9 cellular contexts compared by ENCODE assay signal in genomic region chr22:38172489-38173155, GRCh38. TPM values are rescaled to one million over a fixed set of nuclear protein-coding genes. Genes with fewer than 3 reads are reported as not detected.
DNase-seq lines count a peak whose midpoint lies in the region; ATAC-seq and TF ChIP-seq lines count a peak whose summit lies in the region.
"Had no signal": no experiment of that assay in that cellular context is flagged by ENCODE, and none has a peak within 500 bp of the region (broad histone marks: within the 10 kb centered on the region; RNA-seq: fewer than 3 reads in every experiment).

No MANE protein-coding gene starts in this region.

- peaks cover 4% of the 10 kb centered on the region in 2 donors for H3K36me3 Mint-ChIP-seq in activated T-cell treated with anti-CD3 and anti-CD28 coated beads, Interleukin-2, amount 50 U/mL, for 72 hours (ENCODE audit: insufficient read depth in 2 of 2)
- peaks cover 16 to 22% of the 10 kb centered on the region in 2 donors for H3K36me3 Mint-ChIP-seq in stimulated activated naive B cell treated with anti-CD40 and anti-IgM and Interleukin-4, amounts not matched to agents 10 μg/mL and 1 μg/mL and 100 μg/mL, for 72 hours

- H3K4me1 ChIP-seq in right atrium auricular region, result peaks cover 0 to 67% of the 10 kb centered on the region in 2 donors

- peak; percentile 43 to 57 for ATAC-seq in activated T-cell treated with anti-CD3 and anti-CD28 coated beads, Interleukin-2, amount 50 U/mL, for 72 hours (replicated peaks in 1 of 2)
- ATAC-seq in stimulated activated naive B cell treated with anti-CD40 and anti-IgM and Interleukin-4, amounts not matched to agents 10 μg/mL and 1 μg/mL and 100 μg/mL, for 72 hours (replicated peaks), result no peak
- no peak for ATAC-seq in GM19023 (IDR thresholded peaks at IDR 0.05; ENCODE audit: unreplicated experiment)
- no peak for ATAC-seq in HG03565 (IDR thresholded peaks at IDR 0.05; ENCODE audit: unreplicated experiment)
- ATAC-seq in GM21723 (IDR thresholded peaks at IDR 0.05; ENCODE audit: unreplicated experiment), result no peak

- H3K4me3 Mint-ChIP-seq in activated T-cell treated with anti-CD3 and anti-CD28 coated beads, Interleukin-2, amount 50 U/mL, for 72 hours, result peak overlapping the region in 1 of 2 donors; percentile 32
- H3K4me3 Mint-ChIP-seq in stimulated activated naive B cell treated with anti-CD40 and anti-IgM and Interleukin-4, amounts not matched to agents 10 μg/mL and 1 μg/mL and 100 μg/mL, for 72 hours, result no peak overlapping the region

- DNase-seq in Kasumi-1 (lab: John Stamatoyannopoulos, UW), result peak; percentile 18 to 57
- peak; percentile 32 to 49 for DNase-seq in activated T-cell treated with anti-CD3 and anti-CD28 coated beads, Interleukin-2, amount 50 U/mL, for 72 hours
- peak; percentile 83 for DNase-seq in right atrium auricular region (ENCODE audit: low spot score)
- no peak for DNase-seq in stimulated activated naive B cell treated with anti-CD40 and anti-IgM and Interleukin-4, amounts not matched to agents 10 μg/mL and 1 μg/mL and 100 μg/mL, for 72 hours
- no peak for DNase-seq in SK-N-DZ (ENCODE audit: low spot score)
- DNase-seq: cortex of kidney had no signal

- no peaks in the 10 kb centered on the region for H3K9me3 Mint-ChIP-seq in activated T-cell treated with anti-CD3 and anti-CD28 coated beads, Interleukin-2, amount 50 U/mL, for 72 hours
- no peaks in the 10 kb centered on the region for H3K9me3 Mint-ChIP-seq in stimulated activated naive B cell treated with anti-CD40 and anti-IgM and Interleukin-4, amounts not matched to agents 10 μg/mL and 1 μg/mL and 100 μg/mL, for 72 hours

- H3K9me3 ChIP-seq in right atrium auricular region, result no peaks in the 10 kb centered on the region

- peaks cover 49% of the 10 kb centered on the region for H3K4me1 Mint-ChIP-seq in activated T-cell treated with anti-CD3 and anti-CD28 coated beads, Interleukin-2, amount 50 U/mL, for 72 hours (ENCODE audit: low read depth)
- peaks cover 32 to 35% of the 10 kb centered on the region in 2 donors for H3K4me1 Mint-ChIP-seq in stimulated activated naive B cell treated with anti-CD40 and anti-IgM and Interleukin-4, amounts not matched to agents 10 μg/mL and 1 μg/mL and 100 μg/mL, for 72 hours

- H3K27me3 Mint-ChIP-seq in activated T-cell treated with anti-CD3 and anti-CD28 coated beads, Interleukin-2, amount 50 U/mL, for 72 hours (ENCODE audit: low read depth), result no peaks in the 10 kb centered on the region
- no peaks in the 10 kb centered on the region for H3K27me3 Mint-ChIP-seq in stimulated activated naive B cell treated with anti-CD40 and anti-IgM and Interleukin-4, amounts not matched to agents 10 μg/mL and 1 μg/mL and 100 μg/mL, for 72 hours

- no peak for TF ChIP-seq CTCF in right atrium auricular region (IDR thresholded peaks at IDR 0.05)

- no peaks in the 10 kb centered on the region for H3K36me3 ChIP-seq in right atrium auricular region

- peak overlapping the region; percentile 79 to 81 for H3K27ac ChIP-seq in right atrium auricular region

- peak overlapping the region; percentile 11 for H3K27ac Mint-ChIP-seq in activated T-cell treated with anti-CD3 and anti-CD28 coated beads, Interleukin-2, amount 50 U/mL, for 72 hours
- peak overlapping the region; percentile 88 for H3K27ac Mint-ChIP-seq in stimulated activated naive B cell treated with anti-CD40 and anti-IgM and Interleukin-4, amounts not matched to agents 10 μg/mL and 1 μg/mL and 100 μg/mL, for 72 hours

- H3K4me3 ChIP-seq in right atrium auricular region, result no peak overlapping the region

- H3K27me3 ChIP-seq in right atrium auricular region, result no peaks in the 10 kb centered on the region

RNA-seq across cellular contexts. Expression of gene PLA2G6, which starts 9.0 kb away (rescaled TPM):
- total RNA-seq in activated T-cell treated with anti-CD3 and anti-CD28 coated beads, Interleukin-2, amount 50 U/mL, for 72 hours, result 100 to 1,000 TPM in 1 of 2 donors, 10 to 100 TPM in 1; 87.5 to 102 TPM
- 10 to 100 TPM in 1 of 2 donors, 1 to 10 TPM in 1; 9.0 to 15.6 TPM for total RNA-seq in right atrium auricular region
- 18.9 and 22.7 TPM in 2 replicates for polyA plus RNA-seq in SK-N-DZ (2014; cell fraction: cytosol; rRNA removed)
- polyA plus RNA-seq in SK-N-DZ (2014; cell fraction: nucleus; rRNA removed), result 97.3 and 104 TPM in 2 replicates

RNA-seq across cellular contexts. Expression of gene MAFF, which starts 29.2 kb away (rescaled TPM):
- total RNA-seq in activated T-cell treated with anti-CD3 and anti-CD28 coated beads, Interleukin-2, amount 50 U/mL, for 72 hours, result 10 to 100 TPM; 15.6 to 20.3 TPM
- 10 to 100 TPM; 24.8 to 43.5 TPM for total RNA-seq in right atrium auricular region
- 3.0 and 3.1 TPM in 2 replicates for polyA plus RNA-seq in SK-N-DZ (2014; cell fraction: cytosol; rRNA removed)
- polyA plus RNA-seq in SK-N-DZ (2014; cell fraction: nucleus; rRNA removed), result 1.0 and 1.1 TPM in 2 replicates

Comparison
In these comparisons a context has a peak if more than half of its experiments do, and no peak if none do; other contexts are left out.
1. DNase-seq: peak in Kasumi-1 (2 of 2), activated T-cell treated with anti-CD3 and anti-CD28 coated beads, Interleukin-2, amount 50 U/mL, for 72 hours (2 of 2) and right atrium auricular region (single experiment); none in stimulated activated naive B cell treated with anti-CD40 and anti-IgM and Interleukin-4, amounts not matched to agents 10 μg/mL and 1 μg/mL and 100 μg/mL, for 72 hours (single experiment) and SK-N-DZ (single experiment).
2. ATAC-seq: peak in activated T-cell treated with anti-CD3 and anti-CD28 coated beads, Interleukin-2, amount 50 U/mL, for 72 hours (2 of 2); none in stimulated activated naive B cell treated with anti-CD40 and anti-IgM and Interleukin-4, amounts not matched to agents 10 μg/mL and 1 μg/mL and 100 μg/mL, for 72 hours (0 of 2), GM19023 (single experiment), HG03565 (single experiment) and GM21723 (single experiment).
3. RNA of gene PLA2G6, which starts 9.0 kb away (total RNA-seq): 87.5 to 102 TPM in activated T-cell treated with anti-CD3 and anti-CD28 coated beads, Interleukin-2, amount 50 U/mL, for 72 hours; 9.0 to 15.6 TPM in right atrium auricular region; every median in the first group is over 4 times any median in the second.